In the genomic region with DNA sequence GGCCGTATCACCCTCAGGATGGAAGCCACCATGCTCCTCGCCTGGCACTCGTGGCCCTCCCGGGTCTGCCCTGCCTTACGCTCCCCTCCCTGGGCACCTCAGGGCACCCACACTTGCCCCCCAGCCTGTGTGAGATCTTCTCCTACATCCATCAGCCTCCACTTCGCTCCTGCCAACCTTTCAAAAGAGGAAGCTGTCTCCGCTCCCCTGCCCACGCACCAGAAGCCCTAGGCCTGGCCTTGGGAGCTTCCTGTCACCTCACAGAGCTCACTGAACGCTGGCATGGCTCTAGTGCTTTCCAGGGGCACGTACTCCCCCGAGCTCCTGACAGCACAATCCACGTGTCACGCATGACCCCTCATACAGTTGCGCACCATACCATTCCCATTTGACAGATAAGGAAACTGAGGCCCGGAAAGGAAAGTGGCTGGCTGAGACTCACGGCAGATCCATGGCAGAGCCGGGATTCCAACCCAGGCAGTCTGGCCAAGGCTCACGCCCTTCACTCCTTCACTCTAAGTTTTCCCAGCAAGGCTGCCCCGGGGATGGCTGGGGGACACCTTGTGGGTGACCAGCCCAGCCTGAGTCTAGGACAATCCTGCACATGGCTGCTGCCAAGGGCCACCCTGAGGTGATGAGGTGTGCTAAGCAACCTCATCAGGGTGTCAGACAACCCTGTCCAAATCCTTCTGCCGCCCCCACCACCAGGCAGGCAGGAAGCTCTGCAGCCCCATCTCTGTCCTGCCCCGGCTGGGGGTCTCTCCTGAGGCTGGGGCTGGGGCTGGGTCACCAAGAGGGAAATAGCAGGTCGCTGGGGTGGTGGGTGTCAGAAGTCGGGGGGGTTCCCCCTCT, we compare ENCODE assay signal across 1 cellular context.
TF ChIP-seq lines count a peak whose summit lies in the region.

No MANE protein-coding gene starts in this region.

TF ChIP-seq in HepG2, 621 proteins besides CTCF, POLR2A, EP300 and RAD21:
- TF ChIP-seq JARID2 (CRISPR knock-in tag; IDR thresholded peaks at IDR 0.05; ENCODE audit: insufficient replicate concordance) (no peak), HNF4G (IDR thresholded peaks at IDR 0.05; ENCODE audit: borderline replicate concordance, low read depth, low read length) (no peak), HNF4G (CRISPR knock-in tag; IDR thresholded peaks at IDR 0.05; ENCODE audit: borderline replicate concordance, low read depth) (no peak), ZNF382 (CRISPR knock-in tag; IDR thresholded peaks at IDR 0.05; ENCODE audit: borderline replicate concordance) (no peak), MYC (CRISPR knock-in tag; IDR thresholded peaks at IDR 0.05; ENCODE audit: borderline replicate concordance) (no peak), TRAFD1 (CRISPR knock-in tag; IDR thresholded peaks at IDR 0.05; ENCODE audit: borderline replicate concordance) (no peak), ZBED4 (CRISPR knock-in tag; IDR thresholded peaks at IDR 0.05; ENCODE audit: borderline replicate concordance) (no peak), AGO2 (optimal IDR thresholded peaks at IDR 0.05; ENCODE audit: low read depth, low read length) (peak; percentile 5), REXO4 (CRISPR knock-in tag; IDR thresholded peaks at IDR 0.05; ENCODE audit: borderline replicate concordance) (no peak), ZNF441 (CRISPR knock-in tag; IDR thresholded peaks at IDR 0.05; ENCODE audit: borderline replicate concordance) (no peak), ETV5 (CRISPR knock-in tag; IDR thresholded peaks at IDR 0.05; ENCODE audit: borderline replicate concordance) (no peak), SP1 (IDR thresholded peaks at IDR 0.05) (no peak), SP1 (CRISPR knock-in tag; IDR thresholded peaks at IDR 0.05) (no peak), ZNF629 (CRISPR knock-in tag; conservative IDR thresholded peaks at IDR 0.05) (peak; percentile 57), FOXO4 (CRISPR knock-in tag; conservative IDR thresholded peaks at IDR 0.05) (0 out of 2 replicates have a peak, but pooled peaks have one; percentile 23)
